In genomic region chr2:150484461-150484931, GRCh38 we compare ENCODE assay signal across 8 cellular contexts. TPM values are rescaled to one million over a fixed set of nuclear protein-coding genes. Genes with fewer than 3 reads are reported as not detected.
DNase-seq lines count a peak whose midpoint lies in the region; ATAC-seq and TF ChIP-seq lines count a peak whose summit lies in the region.

No MANE protein-coding gene starts in this region.

- H3K9me3 ChIP-seq in SJCRH30 (replicated peaks), result no peaks in the 10 kb centered on the region
- no peaks in the 10 kb centered on the region for H3K9me3 ChIP-seq in effector memory CD4-positive, alpha-beta T cell (ENCODE audit: control insufficient read depth, low read length)

- peak overlapping the region; percentile 73 for H3K4me3 ChIP-seq in SJCRH30
- H3K4me3 ChIP-seq in foreskin fibroblast (ENCODE audit: low read depth in 1 of 2, low read length in 2 of 2), result peak overlapping the region; percentile 95 to 98
- no peak overlapping the region for H3K4me3 ChIP-seq in effector memory CD4-positive, alpha-beta T cell (ENCODE audit: insufficient read depth, low read depth, low read length, poor library complexity, severe bottlenecking)

- no peaks in the 10 kb centered on the region for H3K9me3 Mint-ChIP-seq in progenitor cell of endocrine pancreas (ENCODE audit: low read depth)

- peaks cover 7% of the 10 kb centered on the region for H3K36me3 Mint-ChIP-seq in progenitor cell of endocrine pancreas (ENCODE audit: insufficient read depth)

- peaks cover 51% of the 10 kb centered on the region for H3K4me1 Mint-ChIP-seq in progenitor cell of endocrine pancreas (ENCODE audit: low read depth)

- H3K4me3 Mint-ChIP-seq in progenitor cell of endocrine pancreas (ENCODE audit: low read depth), result peak overlapping the region; percentile 99

- no peak overlapping the region for H3K27ac ChIP-seq in SJCRH30
- H3K27ac ChIP-seq in effector memory CD4-positive, alpha-beta T cell (ENCODE audit: insufficient read depth, low read length, poor library complexity, severe bottlenecking), result no peak overlapping the region

- TF ChIP-seq CTCF in foreskin fibroblast (IDR thresholded peaks at IDR 0.05; ENCODE audit: low read depth, low read length) (no peak), progenitor cell of endocrine pancreas (IDR thresholded peaks at IDR 0.05; ENCODE audit: unreplicated experiment) (no peak)

- peaks cover 34% of the 10 kb centered on the region for H3K4me1 ChIP-seq in SJCRH30
- no peaks in the 10 kb centered on the region for H3K4me1 ChIP-seq in effector memory CD4-positive, alpha-beta T cell (ENCODE audit: control insufficient read depth, insufficient read depth, low read length, poor library complexity, severe bottlenecking)

- peak overlapping the region; percentile 98 for H3K27ac Mint-ChIP-seq in progenitor cell of endocrine pancreas

- DNase-seq in DMS79 treated with DMSO at 0.1 percent for 48 hours (lab: John Stamatoyannopoulos, UW), result peak; percentile 46
- no peak for DNase-seq in SJCRH30
- DNase-seq in foreskin fibroblast, result peak in 1 of 2 donors; percentile 39
- no peak for DNase-seq in progenitor cell of endocrine pancreas (ENCODE audit: low spot score, unreplicated experiment)
- DNase-seq in islet precursor cell, result no peak
- no peak for DNase-seq in effector memory CD4-positive, alpha-beta T cell
- no peak for DNase-seq in H4 (ENCODE audit: low spot score)

- no peaks in the 10 kb centered on the region for H3K27me3 Mint-ChIP-seq in progenitor cell of endocrine pancreas

- ATAC-seq in HG03139 (IDR thresholded peaks at IDR 0.05; ENCODE audit: unreplicated experiment), result no peak

- H3K27me3 ChIP-seq in SJCRH30, result no peaks in the 10 kb centered on the region
- peaks cover 5% of the 10 kb centered on the region for H3K27me3 ChIP-seq in effector memory CD4-positive, alpha-beta T cell (replicated peaks; ENCODE audit: control insufficient read depth, insufficient read depth, low read length, poor library complexity, severe bottlenecking)

- H3K36me3 ChIP-seq in SJCRH30, result peaks cover 29% of the 10 kb centered on the region
- no peaks in the 10 kb centered on the region for H3K36me3 ChIP-seq in effector memory CD4-positive, alpha-beta T cell (ENCODE audit: control insufficient read depth, insufficient read depth, low read length)

RNA-seq across cellular contexts. Expression of gene RND3, which starts 3.0 kb away (rescaled TPM):
- 31.7 and 43.4 TPM in 2 replicates for total RNA-seq in SJCRH30 (2014; rRNA removed; shearing (Covaris generic))
- total RNA-seq in progenitor cell of endocrine pancreas, result 40.3 and 42.5 TPM in 2 replicates
- 51.7 and 56.7 TPM in 2 replicates for total RNA-seq in H4 (2014; rRNA removed; shearing (Covaris generic))
